18 cellular contexts compared by ENCODE assay signal in the genomic region with DNA sequence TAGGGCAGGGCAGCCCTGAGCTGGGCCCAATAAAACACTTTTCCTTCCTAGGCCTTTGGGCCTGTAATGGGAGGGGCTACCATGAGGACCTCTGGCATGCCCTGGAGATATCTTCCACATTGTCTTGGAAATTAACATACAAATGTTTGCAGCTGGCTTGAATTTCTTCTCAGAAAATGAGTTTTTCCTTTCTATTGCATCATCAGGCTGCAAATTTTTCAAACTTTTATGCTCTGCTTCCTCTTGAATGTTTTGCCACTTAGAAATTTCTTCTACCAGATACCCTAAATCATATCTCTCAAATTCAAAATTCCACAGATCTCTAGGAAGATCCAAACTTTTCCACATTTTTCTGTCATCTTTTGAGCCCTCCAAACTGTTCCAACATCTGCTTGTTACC. TPM values are rescaled to one million over a fixed set of nuclear protein-coding genes. Genes with fewer than 3 reads are reported as not detected.
DNase-seq lines count a peak whose midpoint lies in the region; ATAC-seq, FAIRE-seq and TF ChIP-seq lines count a peak whose summit lies in the region.
"Had no signal": no experiment of that assay in that cellular context is flagged by ENCODE, and none has a peak within 500 bp of the region (broad histone marks: within the 10 kb centered on the region; RNA-seq: fewer than 3 reads in every experiment).

No MANE protein-coding gene starts in this region.

- peaks cover 18% of the 10 kb centered on the region for H3K9me3 Mint-ChIP-seq in WTC11

- no peak for TF ChIP-seq CTCF in WTC11 (IDR thresholded peaks at IDR 0.05)
- no peak for TF ChIP-seq CTCF in K562 (IDR thresholded peaks at IDR 0.05 in 2 of 3, conservative IDR thresholded peaks at IDR 0.05 in 1 of 3; ENCODE audit: insufficient read depth in 2 of 3, low read depth in 1 of 3, low read length in 3 of 3)
- TF ChIP-seq CTCF in mucosa of descending colon (IDR thresholded peaks at IDR 0.05), result no peak

- H3K9me1 ChIP-seq in K562 (ENCODE audit: control insufficient read depth, insufficient read depth, low read length), result no peaks in the 10 kb centered on the region

- H3K9ac ChIP-seq in K562 (ENCODE audit: insufficient read depth in 1 of 2, low read depth in 2 of 2, low read length in 2 of 2), result no peak overlapping the region

- peaks cover 100% of the 10 kb centered on the region for H3K27me3 Mint-ChIP-seq in WTC11 (ENCODE audit: low read depth)

- DNase-seq in WTC11 (ENCODE audit: low spot score) (no peak), K562 (ENCODE audit: extremely low read depth in 1 of 4, low spot score in 3 of 4) (no peak), fibroblast of peridontal ligament (ENCODE audit: extremely low read depth) (peak; percentile 10), mucosa of descending colon (no peak), cerebellar nuclear complex (lab: John Stamatoyannopoulos, UW) (no peak), aorta (no peak)
- DNase-seq: C1 segment of cervical spinal cord, Caco-2, DMS153, DND-41, GOT3, HFFc6 had no signal

- no peak overlapping the region for H3K27ac Mint-ChIP-seq in WTC11
- H3K27ac Mint-ChIP-seq: CD4-positive, alpha-beta memory T cell; HFFc6 had no signal

- no peak overlapping the region for H3K4me3 Mint-ChIP-seq in WTC11
- H3K4me3 Mint-ChIP-seq: CD4-positive, alpha-beta memory T cell; HFFc6 had no signal

- H4K20me1 ChIP-seq in K562 (replicated peaks; ENCODE audit: control insufficient read depth, insufficient read depth, low read length), result no peaks in the 10 kb centered on the region

- H2AFZ ChIP-seq in K562 (ENCODE audit: low read depth, low read length), result no peak overlapping the region

- TF ChIP-seq RAD21 in K562 (CRISPR knock-in tag; conservative IDR thresholded peaks at IDR 0.05 in 1 of 2, IDR thresholded peaks at IDR 0.05 in 1 of 2), result no peak

- H3K27me3 ChIP-seq in K562 (ENCODE audit: control insufficient read depth in 2 of 2, insufficient read depth in 2 of 2, low read length in 2 of 2), result no peaks in the 10 kb centered on the region
- H3K27me3 ChIP-seq in aorta (ENCODE audit: control insufficient read depth in 1 of 2, insufficient read depth in 2 of 2, low read length in 1 of 2), result no peaks in the 10 kb centered on the region

- H3K36me3 Mint-ChIP-seq in WTC11, result no peaks in the 10 kb centered on the region; the same call in 1 of the 2 replicates
- H3K36me3 Mint-ChIP-seq: CD4-positive, alpha-beta memory T cell had no signal

- TF ChIP-seq POLR2A in K562 (conservative IDR thresholded peaks at IDR 0.05), result no peak

- H3K4me1 ChIP-seq in K562 (replicated peaks in 1 of 2; ENCODE audit: control insufficient read depth in 2 of 2, insufficient read depth in 2 of 2, low read length in 2 of 2) (no peaks in the 10 kb centered on the region), mucosa of descending colon (ENCODE audit: low read depth) (no peaks in the 10 kb centered on the region), aorta (ENCODE audit: control insufficient read depth in 1 of 2, insufficient read depth in 2 of 2, low read length in 2 of 2) (no peaks in the 10 kb centered on the region)
- H3K4me1 ChIP-seq: Caco-2, HAP-1 had no signal

- CTCF ChIA-PET in WTC11 (lab: Charles Lee) (no interaction called here), K562 (lab: Yijun Ruan, JAX; ENCODE audit: low intra/inter-chr PET ratio) (no interaction called here)

- BruUV-seq in K562 (replicated peaks; lab: Mats Ljungman, UMichigan), result no TSS peak

- FAIRE-seq in K562 (lab: Jason Lieb, UNC), result no peak
- FAIRE-seq: G401.6, GM12892, H54 had no signal

- H3K4me1 Mint-ChIP-seq in WTC11, result peaks cover 9% of the 10 kb centered on the region
- H3K4me1 Mint-ChIP-seq: CD4-positive, alpha-beta memory T cell had no signal

- no peaks in the 10 kb centered on the region for H3K36me3 ChIP-seq in K562 (ENCODE audit: control insufficient read depth, insufficient read depth, low read length)
- no peaks in the 10 kb centered on the region for H3K36me3 ChIP-seq in mucosa of descending colon (ENCODE audit: low read depth)
- no peaks in the 10 kb centered on the region for H3K36me3 ChIP-seq in aorta (ENCODE audit: control insufficient read depth in 1 of 2, insufficient read depth in 2 of 2, low read length in 1 of 2)
- H3K36me3 ChIP-seq: HAP-1 had no signal

- no peak overlapping the region for H3K4me3 ChIP-seq in K562
- no peak overlapping the region for H3K4me3 ChIP-seq in mucosa of descending colon
- H3K4me3 ChIP-seq in aorta (ENCODE audit: low read length in 2 of 2), result no peak overlapping the region
- H3K4me3 ChIP-seq: HAP-1 had no signal

- no peak overlapping the region for H3K4me2 ChIP-seq in K562 (ENCODE audit: insufficient read depth, low read length)

- in situ Hi-C loops in K562 (cut with MboI), result no loop called here

- POLR2A ChIA-PET in WTC11 (lab: Charles Lee), result no interaction called here
- POLR2A ChIA-PET in K562 (lab: Yijun Ruan, JAX), result no interaction called here

- ATAC-seq in WTC11 (peak; percentile 46), K562 (no peak), mucosa of descending colon (peak; percentile 21), aorta (ENCODE audit: low FRiP score) (no peak), HG03342 (IDR thresholded peaks at IDR 0.05; ENCODE audit: unreplicated experiment) (no peak)

- intact Hi-C loops in K562 (cut with micrococcal nuclease), result no loop called here
- intact Hi-C loops in mucosa of descending colon (cut with DNase I, micrococcal nuclease), result no loop called here
- intact Hi-C loops in aorta (cut with DNase I), result no loop called here

- H3K27ac ChIP-seq in K562 (ENCODE audit: extremely low read depth, low read depth, low read length) (no peak overlapping the region), aorta (ENCODE audit: low read depth in 1 of 2, low read length in 2 of 2) (no peak overlapping the region)

- no peaks in the 10 kb centered on the region for H3K79me2 ChIP-seq in K562 (ENCODE audit: control insufficient read depth, insufficient read depth, low read length)

- H3K9me3 ChIP-seq in K562 (replicated peaks; ENCODE audit: control insufficient read depth, insufficient read depth, low read depth, low read length) (no peaks in the 10 kb centered on the region), mucosa of descending colon (no peaks in the 10 kb centered on the region), aorta (ENCODE audit: control insufficient read depth, low read length) (peaks cover 1% of the 10 kb centered on the region)
- H3K9me3 ChIP-seq: Caco-2, HAP-1 had no signal

- TF ChIP-seq EP300 in K562 (IDR thresholded peaks at IDR 0.05; ENCODE audit: low read length), result no peak

TF ChIP-seq in WTC11, 78 proteins besides CTCF, POLR2A, EP300 and RAD21 (continues in another document):
- TF ChIP-seq GTF2I (CRISPR knock-in tag; conservative IDR thresholded peaks at IDR 0.05), result no peak
- no peak for TF ChIP-seq TEAD1 (CRISPR knock-in tag; IDR thresholded peaks at IDR 0.05)
- TF ChIP-seq SP1 (CRISPR knock-in tag; conservative IDR thresholded peaks at IDR 0.05), result no peak
- no peak for TF ChIP-seq NR2C2 (CRISPR knock-in tag; IDR thresholded peaks at IDR 0.05)
- no peak for TF ChIP-seq ZNF121 (CRISPR knock-in tag; IDR thresholded peaks at IDR 0.05)
- TF ChIP-seq, protein P1, sequence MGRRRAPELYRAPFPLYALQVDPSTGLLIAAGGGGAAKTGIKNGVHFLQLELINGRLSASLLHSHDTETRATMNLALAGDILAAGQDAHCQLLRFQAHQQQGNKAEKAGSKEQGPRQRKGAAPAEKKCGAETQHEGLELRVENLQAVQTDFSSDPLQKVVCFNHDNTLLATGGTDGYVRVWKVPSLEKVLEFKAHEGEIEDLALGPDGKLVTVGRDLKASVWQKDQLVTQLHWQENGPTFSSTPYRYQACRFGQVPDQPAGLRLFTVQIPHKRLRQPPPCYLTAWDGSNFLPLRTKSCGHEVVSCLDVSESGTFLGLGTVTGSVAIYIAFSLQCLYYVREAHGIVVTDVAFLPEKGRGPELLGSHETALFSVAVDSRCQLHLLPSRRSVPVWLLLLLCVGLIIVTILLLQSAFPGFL (CRISPR knock-in tag; IDR thresholded peaks at IDR 0.05; ENCODE audit: borderline replicate concordance), result no peak

TF ChIP-seq in K562, 482 proteins besides CTCF, POLR2A, EP300 and RAD21 (continues in another document):
- TF ChIP-seq, protein P2, sequence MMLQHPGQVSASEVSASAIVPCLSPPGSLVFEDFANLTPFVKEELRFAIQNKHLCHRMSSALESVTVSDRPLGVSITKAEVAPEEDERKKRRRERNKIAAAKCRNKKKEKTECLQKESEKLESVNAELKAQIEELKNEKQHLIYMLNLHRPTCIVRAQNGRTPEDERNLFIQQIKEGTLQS (IDR thresholded peaks at IDR 0.05), result peak; percentile 60
- TF ChIP-seq, protein P2 (CRISPR knock-in tag; conservative IDR thresholded peaks at IDR 0.05), result no peak
- TF ChIP-seq ZNF217 (CRISPR knock-in tag; IDR thresholded peaks at IDR 0.05), result no peak
- no peak for TF ChIP-seq CEBPG (CRISPR knock-in tag; IDR thresholded peaks at IDR 0.05)
- TF ChIP-seq CEBPG (tag; conservative IDR thresholded peaks at IDR 0.05 in 1 of 2, IDR thresholded peaks at IDR 0.05 in 1 of 2), result peak; percentile 52 to 62; a peak in 3 of 4 replicates
- TF ChIP-seq KDM2B (CRISPR knock-in tag; IDR thresholded peaks at IDR 0.05), result no peak
- no peak for TF ChIP-seq BACH1 (tag; IDR thresholded peaks at IDR 0.05)

RNA-seq across cellular contexts. Expression of a gene that starts 33.0 kb away (rescaled TPM):
- total RNA-seq in WTC11 (2021) (5.9 to 7.9 TPM (median 7.7 TPM) in 3 replicates), K562 (2014; rRNA removed) (1.5 and 2.0 TPM in 2 replicates), K562 (2014; rRNA removed; fragmentation: Illumina TruSeq; extraction: Trizol) (2.1 and 2.3 TPM in 2 replicates), K562 (2015; rRNA removed; fragmentation: Illumina TruSeq; extraction: Trizol) (1.6 and 2.6 TPM in 2 replicates), K562 (2021) (1.7 and 2.1 TPM in 2 replicates), mucosa of descending colon (10 to 100 TPM in 1 of 3 donors, 1 to 10 TPM in 2; 3.3 to 21.0 (median 3.8) TPM), aorta (100 to 1,000 TPM in 1 of 2 donors, 10 to 100 TPM in 1; 80.2 to 107 TPM)
- 3.6 and 9.3 TPM in 2 replicates for total RNA-seq in K562 (2011; cell fraction: chromatin; rRNA removed; ENCODE audit: low replicate concordance)
- total RNA-seq in K562 (2011; cell fraction: nucleolus; rRNA removed), result 1.3 and 1.4 TPM in 2 replicates
- total RNA-seq in K562 (2011; cell fraction: nucleoplasm; rRNA removed), result 2.1 and 6.4 TPM in 2 replicates
- polyA plus RNA-seq in K562 (2011; rRNA removed) (0.41 and 1.7 TPM in 2 replicates), K562 (2014; fragmentation: Illumina TruSeq; extraction: Trizol) (1.5 TPM in 2 replicates), K562 (2014; fragmentation: Nextera tagmentation; extraction: Ambion mirVana) (under 1 TPM; 0.63 to 0.78 TPM), K562 (2014; rRNA removed) (0.80 and 1.2 TPM in 2 replicates), aorta (10 to 100 TPM; 11.0 to 41.7 TPM)
- 0.24 and 0.45 TPM in 2 replicates for polyA plus RNA-seq in K562 (2011; cell fraction: cytosol; rRNA removed)
- 0.65 and 2.3 TPM in 2 replicates for polyA plus RNA-seq in K562 (2011; cell fraction: nucleus; rRNA removed)
- 1.7 and 2.5 TPM in 2 replicates for polyA plus RNA-seq in K562 (2012)
- 0.75 and 3.4 TPM in 2 replicates for polyA minus RNA-seq in K562 (2011; rRNA and poly(A)+ RNA removed)
- 1.3 TPM in 1 of 2 replicates, not detected in the other for polyA minus RNA-seq in K562 (2011; cell fraction: cytosol; rRNA and poly(A)+ RNA removed)
- 0.33 and 1.8 TPM in 2 replicates for polyA minus RNA-seq in K562 (2011; cell fraction: nucleus; rRNA and poly(A)+ RNA removed)

Comparison
In these comparisons a context has a peak if more than half of its experiments do, and no peak if none do; other contexts are left out.
1. ATAC-seq: peak in WTC11 (single experiment) and mucosa of descending colon (single experiment); none in K562 (single experiment), aorta (single experiment) and HG03342 (single experiment).